In the genomic region with DNA sequence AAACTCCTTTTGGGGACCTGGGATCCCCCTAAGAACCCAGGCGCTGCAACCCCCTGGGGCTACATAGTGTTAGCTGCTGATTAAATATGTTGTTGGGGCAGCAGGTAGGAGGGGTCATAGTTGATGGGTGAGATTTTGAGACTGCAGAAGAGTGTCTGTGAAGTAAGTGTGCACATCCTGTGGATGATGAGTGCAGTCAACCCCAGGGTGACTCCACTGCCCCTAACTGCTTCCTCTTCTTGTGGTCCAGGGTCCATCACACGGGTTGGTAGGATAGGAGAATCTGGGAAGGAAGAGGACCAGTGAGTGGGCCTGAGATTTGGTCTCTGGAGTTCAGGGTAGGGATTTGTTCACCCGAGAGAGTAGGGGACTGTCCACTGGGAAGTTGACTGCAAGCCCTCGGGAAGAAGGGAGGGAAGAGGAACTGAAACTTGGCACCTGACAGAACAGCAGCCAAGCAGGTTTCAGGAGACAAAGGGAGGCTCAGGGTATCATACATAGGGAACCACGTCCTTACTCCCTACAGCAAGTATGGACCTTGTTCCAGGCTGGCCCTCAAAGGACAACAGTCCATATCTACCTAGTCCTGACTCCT, we compare ENCODE assay signal across 10 cellular contexts. TPM values are rescaled to one million over a fixed set of nuclear protein-coding genes. Genes with fewer than 3 reads are reported as not detected.
A peak's percentile ranks its signal among the peaks of the same experiment; 100 is the strongest.
DNase-seq lines count a peak whose midpoint lies in the region; ATAC-seq, FAIRE-seq and TF ChIP-seq lines count a peak whose summit lies in the region.
"Had no signal": no experiment of that assay in that cellular context is flagged by ENCODE, and none has a peak within 500 bp of the region (broad histone marks: within the 10 kb centered on the region; RNA-seq: fewer than 3 reads in every experiment).

No MANE protein-coding gene starts in this region.

- TF ChIP-seq POLR2A in HepG2 (IDR thresholded peaks at IDR 0.05; ENCODE audit: insufficient read depth in 1 of 2, low read depth in 2 of 2, low read length in 2 of 2) (no peak), right lobe of liver (IDR thresholded peaks at IDR 0.05) (no peak)

- H4K20me1 ChIP-seq in HepG2 (ENCODE audit: insufficient read depth, low read length): no peaks in the 10 kb centered on the region

- no peak overlapping the region for H3K23ac ChIP-seq in mesendoderm (ENCODE audit: low read length)

- ATAC-seq in HepG2 (no peak), right lobe of liver (no peak)
- ATAC-seq in activated naive CD8-positive, alpha-beta T cell treated with anti-CD3 and anti-CD28 coated beads, Interleukin-2, amount 50 U/mL, for 24 hours: peak; percentile 2

- in situ Hi-C loops in HepG2 (cut with HindIII; ENCODE audit: extremely low pct_ligation_motif_present, low pct_unique_long_range_greater_than_20kb): loop anchor here (5.0 to 10.0 kb wide), 2 partner anchors 99 to 212 kb away; no protein-coding TSS in a partner anchor

- H3K9me3 Mint-ChIP-seq in activated naive CD8-positive, alpha-beta T cell treated with anti-CD3 and anti-CD28 coated beads, Interleukin-2, amount 50 U/mL, for 24 hours: no peaks in the 10 kb centered on the region

- H3K9ac ChIP-seq in HepG2 (ENCODE audit: insufficient read depth, low read depth, low read length) (no peak overlapping the region), mesendoderm (ENCODE audit: low read length) (peak overlapping the region; percentile 68)

- H3K4me1 Mint-ChIP-seq in activated naive CD8-positive, alpha-beta T cell treated with anti-CD3 and anti-CD28 coated beads, Interleukin-2, amount 50 U/mL, for 24 hours: peaks cover 36% of the 10 kb centered on the region

- no peaks in the 10 kb centered on the region for H3K79me1 ChIP-seq in mesendoderm (ENCODE audit: low read length)

- H4K5ac ChIP-seq in mesendoderm (ENCODE audit: low read length): no peak overlapping the region

- H3K9me3 ChIP-seq in HepG2 (ENCODE audit: low read length) (no peaks in the 10 kb centered on the region), right lobe of liver (no peaks in the 10 kb centered on the region)

- H3K27ac ChIP-seq in HepG2 (ENCODE audit: extremely low read length, insufficient read depth, low read length): no peak overlapping the region
- H3K27ac ChIP-seq in right lobe of liver: no peak overlapping the region
- no peak overlapping the region for H3K27ac ChIP-seq in mesendoderm (ENCODE audit: low read depth, low read length)

- no peak overlapping the region for H2AK5ac ChIP-seq in mesendoderm (ENCODE audit: low read length)

- TF ChIP-seq EP300 in HepG2 (IDR thresholded peaks at IDR 0.05; ENCODE audit: low read depth in 2 of 2, low read length in 2 of 2): no peak
- no peak for TF ChIP-seq EP300 in HepG2 (CRISPR knock-in tag; IDR thresholded peaks at IDR 0.05; ENCODE audit: borderline replicate concordance)

- no peak for TF ChIP-seq CTCF in HepG2 (CRISPR knock-in tag; IDR thresholded peaks at IDR 0.05)
- no peak for TF ChIP-seq CTCF in right lobe of liver (IDR thresholded peaks at IDR 0.05)

- WGBS in HepG2 (ENCODE audit: low lambda C conversion rate): 33% methylated on average over 1 of the region's 5 CpGs
- 48% methylated on average over 5 of the region's 5 CpGs for WGBS in right lobe of liver (ENCODE audit: insufficient coverage, low coverage, low lambda C conversion rate, missing lambda C conversion rate)
- WGBS in mesendoderm (ENCODE audit: extremely low coverage, insufficient coverage, low lambda C conversion rate): no CpG with 5 or more reads among the region's 5 CpGs

- H3K4me3 ChIP-seq in HepG2 (replicated peaks in 1 of 3; ENCODE audit: insufficient read depth in 1 of 3, low read depth in 2 of 3, low read length in 3 of 3) (peak overlapping the region in 1 of 3 experiments; percentile 71; a peak in 3 of 6 replicates), right lobe of liver (peak overlapping the region in 1 of 3 donors; percentile 55), mesendoderm (ENCODE audit: low read length) (no peak overlapping the region)

- H2AFZ ChIP-seq in HepG2 (ENCODE audit: low read length): no peak overlapping the region

- CTCF ChIA-PET in HepG2 (lab: Yijun Ruan, JAX; ENCODE audit: low intra/inter-chr PET ratio, low total read pairs): no interaction called here

- H3K27ac Mint-ChIP-seq in activated naive CD8-positive, alpha-beta T cell treated with anti-CD3 and anti-CD28 coated beads, Interleukin-2, amount 50 U/mL, for 24 hours: peak overlapping the region; percentile 59

- no peak overlapping the region for H2BK15ac ChIP-seq in mesendoderm (replicated peaks; ENCODE audit: low read depth)

- H3K27me3 ChIP-seq in HepG2 (ENCODE audit: control insufficient read depth in 1 of 2, insufficient read depth in 2 of 2, low read length in 2 of 2) (no peaks in the 10 kb centered on the region; a peak in 2 of 5 replicates), right lobe of liver (peaks cover 0 to 5% of the 10 kb centered on the region in 2 donors), mesendoderm (ENCODE audit: insufficient read depth, low read length, poor library complexity) (no peaks in the 10 kb centered on the region)

- no peak overlapping the region for H3K18ac ChIP-seq in mesendoderm (ENCODE audit: low read length)

- no peak overlapping the region for H4K8ac ChIP-seq in mesendoderm (ENCODE audit: low read depth, low read length)

- H3K36me3 Mint-ChIP-seq in activated naive CD8-positive, alpha-beta T cell treated with anti-CD3 and anti-CD28 coated beads, Interleukin-2, amount 50 U/mL, for 24 hours (ENCODE audit: low read depth): peaks cover 6% of the 10 kb centered on the region

- peak overlapping the region; percentile 79 for H3K4me3 Mint-ChIP-seq in activated naive CD8-positive, alpha-beta T cell treated with anti-CD3 and anti-CD28 coated beads, Interleukin-2, amount 50 U/mL, for 24 hours

- H3K4me2 ChIP-seq in HepG2 (ENCODE audit: low read depth, low read length): peak overlapping the region; percentile 73
- no peak overlapping the region for H3K4me2 ChIP-seq in mesendoderm (ENCODE audit: low read length)

- H3K36me3 ChIP-seq in HepG2 (replicated peaks in 1 of 2; ENCODE audit: control insufficient read depth in 1 of 2, insufficient read depth in 2 of 2, low read length in 2 of 2) (no peaks in the 10 kb centered on the region), right lobe of liver (no peaks in the 10 kb centered on the region), mesendoderm (ENCODE audit: control insufficient read depth, insufficient read depth, low read length) (no peaks in the 10 kb centered on the region)

- H3K79me2 ChIP-seq in HepG2 (ENCODE audit: insufficient read depth, low read length) (peaks cover 10% of the 10 kb centered on the region), mesendoderm (ENCODE audit: control insufficient read depth, insufficient read depth, low read length) (peaks cover 16% of the 10 kb centered on the region)

- DNase-seq in HepG2 (ENCODE audit: low spot score): no peak
- DNase-seq in right lobe of liver: no peak
- DNase-seq in activated naive CD8-positive, alpha-beta T cell treated with anti-CD3 and anti-CD28 coated beads, Interleukin-2, amount 50 U/mL, for 24 hours: no peak
- DNase-seq in mesendoderm: no peak
- DNase-seq in NCI-H1417 (lab: John Stamatoyannopoulos, UW): no peak
- DNase-seq in hippocampal formation (lab: John Stamatoyannopoulos, UW): no peak
- DNase-seq in NCI-H146 (lab: John Stamatoyannopoulos, UW): no peak
- no peak for DNase-seq in frontal cortex (ENCODE audit: low spot score in 2 of 2)

- no peaks in the 10 kb centered on the region for H3K27me3 Mint-ChIP-seq in activated naive CD8-positive, alpha-beta T cell treated with anti-CD3 and anti-CD28 coated beads, Interleukin-2, amount 50 U/mL, for 24 hours

- H2BK5ac ChIP-seq in mesendoderm (ENCODE audit: low read length): no peak overlapping the region

- POLR2A ChIA-PET in HepG2 (lab: Yijun Ruan, JAX): no interaction called here

- no TSS peak for BruUV-seq in HepG2 (replicated peaks; lab: Mats Ljungman, UMichigan)

- peaks cover 24% of the 10 kb centered on the region for H3K4me1 ChIP-seq in HepG2 (ENCODE audit: insufficient read depth, low read length)
- no peaks in the 10 kb centered on the region for H3K4me1 ChIP-seq in right lobe of liver
- no peaks in the 10 kb centered on the region for H3K4me1 ChIP-seq in mesendoderm (ENCODE audit: control insufficient read depth, low read depth, low read length)

- FAIRE-seq in HepG2 (lab: Jason Lieb, UNC): no peak
- no peak for FAIRE-seq in frontal cortex (lab: Jason Lieb, UNC)

- H3K4ac ChIP-seq in mesendoderm (ENCODE audit: low read depth, low read length): no peak overlapping the region

- intact Hi-C loops in HepG2 (cut with micrococcal nuclease; ENCODE audit: unreplicated experiment) (loop anchor here (5.0 kb wide), 1 partner anchor 309 kb away; no protein-coding TSS in a partner anchor), right lobe of liver (cut with DNase I) (no loop called here)

- no peak overlapping the region for H2BK120ac ChIP-seq in mesendoderm (ENCODE audit: low read depth, low read length)

- no peak for TF ChIP-seq RAD21 in HepG2 (CRISPR knock-in tag; IDR thresholded peaks at IDR 0.05)

- peak overlapping the region; percentile 81 for H3K56ac ChIP-seq in mesendoderm (ENCODE audit: low read length)

RNA-seq across cellular contexts. Expression of a gene that starts 8.5 kb away (rescaled TPM):
- total RNA-seq in HepG2 (2016; rRNA removed; fragmentation: Illumina TruSeq; extraction: Trizol) (19.4 and 27.2 TPM in 2 replicates), right lobe of liver (1 to 10 TPM in 3 of 6 experiments, under 1 TPM in 3; 0.37 to 2.1 (median 1.1) TPM), frontal cortex (86.8 TPM)
- total RNA-seq in HepG2 (2016; cell fraction: cytosol; rRNA removed; fragmentation: Illumina TruSeq; extraction: Trizol; ENCODE audit: low read depth): 6.6 and 7.1 TPM in 2 replicates
- total RNA-seq in HepG2 (2016; cell fraction: insoluble cytoplasmic fraction; rRNA removed; fragmentation: Illumina TruSeq; extraction: Trizol): 20.2 and 26.2 TPM in 2 replicates
- total RNA-seq in HepG2 (2016; cell fraction: membrane; rRNA removed; fragmentation: Illumina TruSeq; extraction: Trizol): 12.9 and 17.9 TPM in 2 replicates
- total RNA-seq in HepG2 (2016; cell fraction: nucleus; rRNA removed; fragmentation: Illumina TruSeq; extraction: Trizol): 8.2 and 12.6 TPM in 2 replicates
- polyA plus RNA-seq in HepG2 (2011; rRNA removed): 8.1 and 9.9 TPM in 2 replicates
- 8.0 and 9.9 TPM in 2 replicates for polyA plus RNA-seq in HepG2 (2011; cell fraction: cytosol; rRNA removed)
- polyA plus RNA-seq in HepG2 (2011; cell fraction: nucleus; rRNA removed): 7.2 and 8.8 TPM in 2 replicates
- polyA plus RNA-seq in HepG2 (2012): 8.5 and 14.8 TPM in 2 replicates
- polyA plus RNA-seq in HepG2 (2016; cell fraction: cytosol; fragmentation: Illumina TruSeq; extraction: Trizol; ENCODE audit: low read depth): 8.2 and 8.9 TPM in 2 replicates
- polyA plus RNA-seq in HepG2 (2016; cell fraction: insoluble cytoplasmic fraction; fragmentation: Illumina TruSeq; extraction: Trizol; ENCODE audit: low read depth): 21.7 and 24.9 TPM in 2 replicates
- 11.1 and 14.3 TPM in 2 replicates for polyA plus RNA-seq in HepG2 (2016; cell fraction: membrane; fragmentation: Illumina TruSeq; extraction: Trizol; ENCODE audit: low read depth)
- 19.8 and 22.3 TPM in 2 replicates for polyA plus RNA-seq in HepG2 (2016; cell fraction: nucleus; fragmentation: Illumina TruSeq; extraction: Trizol; ENCODE audit: insufficient read depth, low read depth)
- polyA minus RNA-seq in HepG2 (2011; rRNA and poly(A)+ RNA removed; ENCODE audit: low replicate concordance): 7.0 and 23.9 TPM in 2 replicates
- polyA minus RNA-seq in HepG2 (2011; cell fraction: cytosol; rRNA and poly(A)+ RNA removed): 8.4 and 8.6 TPM in 2 replicates
- polyA minus RNA-seq in HepG2 (2011; cell fraction: nucleus; rRNA and poly(A)+ RNA removed): 5.4 and 10.7 TPM in 2 replicates
- polyA plus RNA-seq in mesendoderm (2013, experiment 1 of 2): 28.6 TPM
- polyA plus RNA-seq in mesendoderm (2013, experiment 2 of 2): 31.9 TPM

RNA-seq across cellular contexts. Expression of a gene that starts 30.0 kb away (rescaled TPM):
- total RNA-seq in HepG2 (2016; rRNA removed; fragmentation: Illumina TruSeq; extraction: Trizol) (0.04 TPM in 1 of 2 replicates, not detected in the other), right lobe of liver (not detected), frontal cortex (2.9 TPM)
- total RNA-seq in HepG2 (2016; cell fraction: cytosol; rRNA removed; fragmentation: Illumina TruSeq; extraction: Trizol; ENCODE audit: low read depth): not detected in 2 replicates
- not detected in 2 replicates for total RNA-seq in HepG2 (2016; cell fraction: insoluble cytoplasmic fraction; rRNA removed; fragmentation: Illumina TruSeq; extraction: Trizol)
- total RNA-seq in HepG2 (2016; cell fraction: membrane; rRNA removed; fragmentation: Illumina TruSeq; extraction: Trizol): not detected in 2 replicates
- total RNA-seq in HepG2 (2016; cell fraction: nucleus; rRNA removed; fragmentation: Illumina TruSeq; extraction: Trizol): not detected in 2 replicates
- polyA plus RNA-seq in HepG2 (2011; rRNA removed): 0.08 TPM in 1 of 2 replicates, not detected in the other
- 0.04 and 0.05 TPM in 2 replicates for polyA plus RNA-seq in HepG2 (2011; cell fraction: cytosol; rRNA removed)
- polyA plus RNA-seq in HepG2 (2011; cell fraction: nucleus; rRNA removed): 0.28 and 0.53 TPM in 2 replicates
- 0.07 and 0.09 TPM in 2 replicates for polyA plus RNA-seq in HepG2 (2012)
- polyA plus RNA-seq in HepG2 (2016; cell fraction: cytosol; fragmentation: Illumina TruSeq; extraction: Trizol; ENCODE audit: low read depth): not detected in 2 replicates
- polyA plus RNA-seq in HepG2 (2016; cell fraction: insoluble cytoplasmic fraction; fragmentation: Illumina TruSeq; extraction: Trizol; ENCODE audit: low read depth): not detected in 2 replicates
- polyA plus RNA-seq in HepG2 (2016; cell fraction: membrane; fragmentation: Illumina TruSeq; extraction: Trizol; ENCODE audit: low read depth): not detected in 2 replicates
- polyA plus RNA-seq in HepG2 (2016; cell fraction: nucleus; fragmentation: Illumina TruSeq; extraction: Trizol; ENCODE audit: insufficient read depth, low read depth): not detected in 2 replicates
- polyA minus RNA-seq in HepG2 (2011; rRNA and poly(A)+ RNA removed; ENCODE audit: low replicate concordance): 0.18 and 0.61 TPM in 2 replicates
- polyA minus RNA-seq in HepG2 (2011; cell fraction: cytosol; rRNA and poly(A)+ RNA removed): not detected in 2 replicates
- 0.26 TPM in 1 of 2 replicates, not detected in the other for polyA minus RNA-seq in HepG2 (2011; cell fraction: nucleus; rRNA and poly(A)+ RNA removed)
- 1.9 TPM for polyA plus RNA-seq in mesendoderm (2013, experiment 1 of 2)
- polyA plus RNA-seq in mesendoderm (2013, experiment 2 of 2): 2.2 TPM
- total RNA-seq: lung, subcutaneous adipose tissue had no signal
- polyA plus RNA-seq: lung had no signal
